ENCODE assay signal across 24 cellular contexts in the genomic region with DNA sequence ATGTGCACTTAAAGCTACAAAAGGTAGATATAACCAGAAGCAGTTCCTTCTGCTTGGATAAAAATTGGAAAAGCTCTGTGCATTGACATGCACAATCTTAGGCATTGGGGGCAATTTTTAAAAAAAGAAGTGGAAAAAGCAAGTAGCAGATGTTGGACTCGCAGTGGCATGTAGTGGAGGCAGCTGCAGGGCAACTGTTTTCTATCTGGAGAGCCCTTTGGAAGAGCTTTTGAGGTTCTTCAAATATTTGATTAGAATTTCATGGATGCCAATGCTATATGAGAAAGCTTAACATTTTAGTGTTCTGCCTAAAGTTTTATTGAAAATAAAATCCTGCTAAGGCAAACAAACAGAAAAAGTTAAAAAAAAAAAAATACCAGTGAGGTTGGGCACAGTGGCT.
"Had no signal": no experiment of that assay in that cellular context is flagged by ENCODE, and none has a peak within 500 bp of the region (broad histone marks: within the 10 kb centered on the region; RNA-seq: fewer than 3 reads in every experiment).

No MANE protein-coding gene starts in this region.

- H3K36me3 ChIP-seq: esophagus squamous epithelium, gastrocnemius medialis, upper lobe of left lung had no signal

- H2AFZ ChIP-seq: parathyroid adenoma had no signal

- H3K4me3 ChIP-seq: coronary artery, esophagus squamous epithelium, gastrocnemius medialis, upper lobe of left lung had no signal

- H3K4me3 Mint-ChIP-seq: activated CD4-positive, alpha-beta T cell treated with anti-CD3 and anti-CD28 coated beads for 36 hours; activated naive CD8-positive, alpha-beta T cell treated with anti-CD3 and anti-CD28 coated beads for 36 hours; naive B cell; WTC11 had no signal

- H3K27me3 Mint-ChIP-seq: activated CD4-positive, alpha-beta T cell treated with anti-CD3 and anti-CD28 coated beads for 36 hours; activated naive CD8-positive, alpha-beta T cell treated with anti-CD3 and anti-CD28 coated beads for 36 hours; naive B cell had no signal

- ATAC-seq: activated CD4-positive, alpha-beta T cell treated with anti-CD3 and anti-CD28 coated beads for 36 hours; gastrocnemius medialis; right cardiac atrium; stimulated activated naive CD8-positive, alpha-beta T cell treated with anti-CD3 and anti-CD28 coated beads, Interleukin-15, Interleukin-2, amounts not matched to agents 100 U/mL and 50 U/mL, for 24 hours; WTC11 had no signal

- H3K27ac Mint-ChIP-seq: activated CD4-positive, alpha-beta T cell treated with anti-CD3 and anti-CD28 coated beads for 36 hours; activated naive CD8-positive, alpha-beta T cell treated with anti-CD3 and anti-CD28 coated beads for 36 hours; naive B cell; WTC11 had no signal

- H3K79me2 ChIP-seq: parathyroid adenoma had no signal

- H3K4me1 Mint-ChIP-seq: activated CD4-positive, alpha-beta T cell treated with anti-CD3 and anti-CD28 coated beads for 36 hours; activated naive CD8-positive, alpha-beta T cell treated with anti-CD3 and anti-CD28 coated beads for 36 hours; naive B cell; WTC11 had no signal

- H3K27ac ChIP-seq: coronary artery, esophagus squamous epithelium, gastrocnemius medialis, parathyroid adenoma, upper lobe of left lung had no signal

- H3K36me3 Mint-ChIP-seq: activated naive CD8-positive, alpha-beta T cell treated with anti-CD3 and anti-CD28 coated beads for 36 hours; naive B cell had no signal

- DNase-seq: activated CD4-positive, alpha-beta T cell treated with anti-CD3 and anti-CD28 coated beads for 36 hours; activated CD4-positive, alpha-beta T cell treated with anti-CD3 and anti-CD28 coated beads, Interleukin-2, amount 50 U/mL, for 4 hours; activated CD8-positive, alpha-beta memory T cell treated with anti-CD3 and anti-CD28 coated beads, Interleukin-2, amount 50 U/mL, for 48 hours; activated naive CD4-positive, alpha-beta T cell treated with Interleukin-2 at 50 U/mL for 16 hours; activated naive CD8-positive, alpha-beta T cell treated with anti-CD3 and anti-CD28 coated beads for 36 hours; activated T-cell treated with anti-CD3 and anti-CD28 coated beads, Interleukin-2, amount 50 U/mL, for 48 hours; amygdala; cerebellar nuclear complex; esophagus squamous epithelium; gastrocnemius medialis; head of caudate nucleus; hypothalamus; midbrain; naive B cell; nucleus accumbens; right cardiac atrium; stimulated activated CD4-positive, alpha-beta T cell treated with anti-CD3 and anti-CD28 coated beads, Interleukin-12 subunit alpha, Interleukin-12 subunit beta, amount 100 ng/mL, for 4 hours; stimulated activated CD4-positive, alpha-beta T cell treated with anti-CD3 and anti-CD28 coated beads, Interleukin-4, amount 100 ng/mL, for 4 hours; stimulated activated naive CD8-positive, alpha-beta T cell treated with anti-CD3 and anti-CD28 coated beads, Interleukin-15, Interleukin-2, amounts not matched to agents 100 U/mL and 50 U/mL, for 24 hours; T-helper 9 cell; upper lobe of left lung had no signal

- H3K27me3 ChIP-seq: esophagus squamous epithelium, gastrocnemius medialis, upper lobe of left lung had no signal

- H3K4me1 ChIP-seq: esophagus squamous epithelium, gastrocnemius medialis, parathyroid adenoma had no signal
